Comparison of ENCODE assay signal across 16 cellular contexts in the genomic region with DNA sequence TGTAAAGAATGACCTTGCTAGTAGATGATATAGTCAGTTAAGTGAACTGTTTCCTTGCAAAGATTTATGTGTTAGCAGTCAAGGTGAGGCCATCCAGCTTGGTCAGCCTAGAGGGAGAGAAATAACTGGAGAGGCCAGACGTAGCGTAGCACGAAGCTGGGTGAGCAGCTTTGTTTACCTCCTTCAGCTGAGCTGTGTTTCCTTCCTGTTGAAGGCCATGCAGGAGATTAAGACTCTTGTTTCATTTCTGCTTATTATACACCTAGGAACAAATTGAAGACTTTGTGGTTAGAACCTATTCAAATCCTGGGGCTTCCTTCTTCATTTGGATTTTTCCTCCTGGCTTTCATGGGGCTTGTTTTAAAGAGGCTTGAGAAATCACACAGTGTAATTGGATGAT.
"Had no signal": no experiment of that assay in that cellular context is flagged by ENCODE, and none has a peak within 500 bp of the region (broad histone marks: within the 10 kb centered on the region; RNA-seq: fewer than 3 reads in every experiment).

No MANE protein-coding gene starts in this region.

- H3K9me3 ChIP-seq: gastrocnemius medialis, ovary, stomach, thoracic aorta, upper lobe of right lung had no signal

- H3K27me3 ChIP-seq: gastrocnemius medialis, ovary, stomach, upper lobe of right lung had no signal

- H3K4me1 ChIP-seq: gastrocnemius medialis, stomach, upper lobe of right lung had no signal

- DNase-seq: activated CD4-positive, alpha-beta T cell treated with anti-CD3 and anti-CD28 coated beads, Interleukin-2, amount 50 U/mL, for 4 hours; activated CD4-positive, CD25-positive, alpha-beta regulatory T cell treated with anti-CD3 and anti-CD28 coated beads, Interleukin-2, amount 50 U/mL, for 72 hours; activated naive CD4-positive, alpha-beta T cell treated with anti-CD3 and anti-CD28 coated beads for 36 hours; activated naive CD8-positive, alpha-beta T cell treated with anti-CD3 and anti-CD28 coated beads, Interleukin-2, amount 50 U/mL, for 24 hours; aorta; effector memory CD8-positive, alpha-beta T cell; gastrocnemius medialis; left colon; ovary; stomach; T1000; upper lobe of right lung had no signal

- ATAC-seq: activated naive CD8-positive, alpha-beta T cell treated with anti-CD3 and anti-CD28 coated beads, Interleukin-2, amount 50 U/mL, for 24 hours; effector memory CD8-positive, alpha-beta T cell; gastrocnemius medialis; left colon; sciatic nerve; upper lobe of right lung had no signal

- H3K4me3 ChIP-seq: gastrocnemius medialis, lung, ovary, stomach, thoracic aorta, upper lobe of right lung had no signal

- H3K27ac ChIP-seq: epithelial cell of prostate, gastrocnemius medialis, ovary, stomach, thoracic aorta, upper lobe of right lung had no signal

- H3K36me3 ChIP-seq: gastrocnemius medialis, ovary, stomach, thoracic aorta, upper lobe of right lung had no signal
